ENCODE assay signal across 1 cellular context in genomic region chr11:68314886-68315580, GRCh38.
TF ChIP-seq lines count a peak whose summit lies in the region.

No MANE protein-coding gene starts in this region.

TF ChIP-seq in K562, 482 proteins besides CTCF, POLR2A, EP300 and RAD21 (continued from another document and continues in another):
- TF ChIP-seq ZNF518B (CRISPR knock-in tag; IDR thresholded peaks at IDR 0.05) (no peak), ARID4B (CRISPR knock-in tag; IDR thresholded peaks at IDR 0.05) (no peak; the same call in 1 of the 2 replicates), KAT8 (IDR thresholded peaks at IDR 0.05; ENCODE audit: low read depth) (no peak), PRMT5 (CRISPR knock-in tag; IDR thresholded peaks at IDR 0.05) (no peak), THRAP3 (IDR thresholded peaks at IDR 0.05; ENCODE audit: borderline replicate concordance) (no peak), ZNF318 (IDR thresholded peaks at IDR 0.05; ENCODE audit: borderline replicate concordance in 1 of 2, low read depth in 1 of 2) (no peak), PREB (CRISPR knock-in tag; IDR thresholded peaks at IDR 0.05) (0 out of 2 replicates have a peak, but pooled peaks have one; percentile 46), ZBTB26 (CRISPR knock-in tag; IDR thresholded peaks at IDR 0.05) (no peak), NCOA4 (IDR thresholded peaks at IDR 0.05; ENCODE audit: partially characterized antibody) (no peak), PCBP1 (IDR thresholded peaks at IDR 0.05; ENCODE audit: low read depth, low read length, poor library complexity, severe bottlenecking) (no peak), SMC3 (conservative IDR thresholded peaks at IDR 0.05; ENCODE audit: insufficient read depth, low read depth, low read length) (no peak), EGR1 (conservative IDR thresholded peaks at IDR 0.05) (no peak), RCOR1 (IDR thresholded peaks at IDR 0.05; ENCODE audit: borderline replicate concordance in 1 of 2, low read depth in 2 of 2, low read length in 2 of 2) (peak in 1 of 2 experiments; percentile 63; a peak in 1 of 4 replicates), ILF3 (IDR thresholded peaks at IDR 0.05; ENCODE audit: borderline replicate concordance) (no peak), ZNF699 (CRISPR knock-in tag; IDR thresholded peaks at IDR 0.05; ENCODE audit: insufficient replicate concordance) (no peak), JUN (IDR thresholded peaks at IDR 0.05; ENCODE audit: borderline replicate concordance, low read depth, low read length) (no peak), JUN (CRISPR knock-in tag; IDR thresholded peaks at IDR 0.05; ENCODE audit: borderline replicate concordance) (no peak), ZHX1 (conservative IDR thresholded peaks at IDR 0.05; ENCODE audit: low read length) (no peak), ZNF589 (CRISPR knock-in tag; IDR thresholded peaks at IDR 0.05; ENCODE audit: low read depth) (no peak), RUNX1 (IDR thresholded peaks at IDR 0.05; ENCODE audit: low read depth) (no peak), POU5F1 (IDR thresholded peaks at IDR 0.05; ENCODE audit: borderline replicate concordance, low read depth, low read length, partially characterized antibody) (no peak), RBM17 (IDR thresholded peaks at IDR 0.05; ENCODE audit: borderline replicate concordance, low read depth, low read length) (no peak), RFX7 (CRISPR knock-in tag; IDR thresholded peaks at IDR 0.05) (no peak), NFATC3 (IDR thresholded peaks at IDR 0.05) (no peak), CUX1 (CRISPR knock-in tag; IDR thresholded peaks at IDR 0.05) (no peak)
